13 cellular contexts compared by ENCODE assay signal in the genomic region with DNA sequence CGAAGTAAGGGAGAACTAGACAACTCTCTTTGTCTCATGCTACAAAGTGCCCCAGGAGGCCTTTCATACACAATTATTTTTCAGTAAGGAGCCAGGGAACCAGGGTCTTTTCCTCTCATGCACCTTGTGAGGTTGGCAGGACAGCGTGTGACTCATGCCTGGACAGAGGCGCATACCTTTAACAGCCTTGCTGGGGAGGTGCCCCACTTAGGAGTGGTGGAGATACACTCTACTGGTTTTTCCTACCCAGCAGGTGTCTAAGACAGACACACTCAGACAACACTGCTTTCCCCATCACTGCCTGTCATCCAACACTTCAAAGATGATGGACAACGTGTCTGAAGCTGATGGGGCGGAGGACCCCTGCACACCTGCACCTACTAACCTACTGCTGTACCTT. TPM values are rescaled to one million over a fixed set of nuclear protein-coding genes. Genes with fewer than 3 reads are reported as not detected.
DNase-seq lines count a peak whose midpoint lies in the region; ATAC-seq and TF ChIP-seq lines count a peak whose summit lies in the region.
"Had no signal": no experiment of that assay in that cellular context is flagged by ENCODE, and none has a peak within 500 bp of the region (broad histone marks: within the 10 kb centered on the region; RNA-seq: fewer than 3 reads in every experiment).

No MANE protein-coding gene starts in this region.

- H3K4me3 ChIP-seq in endodermal cell (ENCODE audit: low read length) (no peak overlapping the region), mucosa of rectum (ENCODE audit: low read length in 2 of 2) (peak overlapping the region in 1 of 2 donors; percentile 50)
- H3K4me3 ChIP-seq: dorsolateral prefrontal cortex, uterus had no signal

- H3K36me3 ChIP-seq in endodermal cell (ENCODE audit: control insufficient read depth, insufficient read depth, low read length): peaks cover 13% of the 10 kb centered on the region
- H3K36me3 ChIP-seq in mucosa of rectum (ENCODE audit: control insufficient read depth in 2 of 2, insufficient read depth in 2 of 2, low read length in 2 of 2): no peaks in the 10 kb centered on the region
- H3K36me3 ChIP-seq: uterus had no signal

- peaks cover 34% of the 10 kb centered on the region for H3K36me3 Mint-ChIP-seq in endodermal cell (ENCODE audit: low read depth)

- peak; percentile 35; the same call in 1 of the 2 replicates for TF ChIP-seq RAD21 in Ishikawa (IDR thresholded peaks at IDR 0.05; ENCODE audit: low read depth)

- ATAC-seq in HG02798 (IDR thresholded peaks at IDR 0.05; ENCODE audit: poor library complexity, unreplicated experiment): no peak
- ATAC-seq in GM18511 (IDR thresholded peaks at IDR 0.05; ENCODE audit: unreplicated experiment): no peak

- H3K4me3 Mint-ChIP-seq in endodermal cell: peak overlapping the region; percentile 37
- H3K4me3 Mint-ChIP-seq: T-helper 2 cell treated with Interferon-gamma antibody and Interleukin-4, amounts not matched to agents 5 μg/mL and 100 μg/mL, for 36 hours had no signal

- DNase-seq in COLO668 (lab: John Stamatoyannopoulos, UW; ENCODE audit: unreplicated experiment) (peak; percentile 82), endodermal cell (peak; percentile 81), SK-N-DZ (ENCODE audit: low spot score) (no peak)
- DNase-seq in activated CD4-positive, alpha-beta T cell treated with anti-CD3 and anti-CD28 coated beads, Interleukin-2, amount 50 U/mL, for 4 hours: no peak
- DNase-seq: dorsolateral prefrontal cortex, head of caudate nucleus, NCI-H2081 treated with DMSO at 0.1 percent for 48 hours, uterus had no signal

- H3K27me3 ChIP-seq in endodermal cell (ENCODE audit: control insufficient read depth, insufficient read depth, low read length, poor library complexity, severe bottlenecking) (no peaks in the 10 kb centered on the region), mucosa of rectum (ENCODE audit: control insufficient read depth in 2 of 2, insufficient read depth in 2 of 2, low read length in 2 of 2) (peaks cover 0 to 2% of the 10 kb centered on the region in 2 donors)
- H3K27me3 ChIP-seq: dorsolateral prefrontal cortex, uterus had no signal

- peak; percentile 96 for TF ChIP-seq EP300 in Ishikawa (IDR thresholded peaks at IDR 0.05; ENCODE audit: borderline replicate concordance)

- H3K9me3 ChIP-seq in endodermal cell (ENCODE audit: control insufficient read depth, low read length) (no peaks in the 10 kb centered on the region), mucosa of rectum (ENCODE audit: control insufficient read depth in 2 of 2, low read length in 2 of 2) (no peaks in the 10 kb centered on the region)
- H3K9me3 ChIP-seq: uterus had no signal

- peaks cover 29% of the 10 kb centered on the region for H3K4me1 ChIP-seq in endodermal cell (ENCODE audit: control insufficient read depth, insufficient read depth, low read length)
- peaks cover 29 to 51% of the 10 kb centered on the region in 2 donors for H3K4me1 ChIP-seq in mucosa of rectum (ENCODE audit: control insufficient read depth in 2 of 2, insufficient read depth in 2 of 2, low read length in 2 of 2)
- H3K4me1 ChIP-seq: uterus had no signal

- no peak overlapping the region for H3K9ac ChIP-seq in endodermal cell (ENCODE audit: extremely low read depth, low read length, poor library complexity, severe bottlenecking)
- peak overlapping the region; percentile 77 to 78 for H3K9ac ChIP-seq in mucosa of rectum (ENCODE audit: low read depth in 1 of 2, low read length in 2 of 2)

- H3K4me1 Mint-ChIP-seq in endodermal cell: peaks cover 65% of the 10 kb centered on the region

- peaks cover 15% of the 10 kb centered on the region for H3K9me3 Mint-ChIP-seq in endodermal cell
- H3K9me3 Mint-ChIP-seq: T-helper 2 cell treated with Interferon-gamma antibody and Interleukin-4, amounts not matched to agents 5 μg/mL and 100 μg/mL, for 36 hours had no signal

- H3K27ac Mint-ChIP-seq in endodermal cell: peak overlapping the region; percentile 71
- H3K27ac Mint-ChIP-seq: T-helper 2 cell treated with Interferon-gamma antibody and Interleukin-4, amounts not matched to agents 5 μg/mL and 100 μg/mL, for 36 hours had no signal

- TF ChIP-seq CTCF in endodermal cell (conservative IDR thresholded peaks at IDR 0.05): no peak

- 50 to 75% methylated on average over 1 to 5 of the region's 5 CpGs for WGBS in endodermal cell (ENCODE audit: insufficient coverage in 1 of 2, insufficient read length in 1 of 2), 2 experiments

- no peaks in the 10 kb centered on the region for H3K27me3 Mint-ChIP-seq in endodermal cell (ENCODE audit: insufficient read depth)

- no peak overlapping the region for H3K27ac ChIP-seq in endodermal cell (ENCODE audit: low read depth, low read length)
- H3K27ac ChIP-seq in mucosa of rectum (ENCODE audit: low read depth in 2 of 2, low read length in 2 of 2): peak overlapping the region; percentile 97 to 98
- H3K27ac ChIP-seq: uterus had no signal

TF ChIP-seq in Ishikawa, 13 proteins besides CTCF, POLR2A, EP300 and RAD21:
- peak; percentile 97 for TF ChIP-seq TCF12 (IDR thresholded peaks at IDR 0.05; ENCODE audit: low read depth)
- no peak for TF ChIP-seq EGR1 (IDR thresholded peaks at IDR 0.05)
- TF ChIP-seq TEAD4 (IDR thresholded peaks at IDR 0.05): peak; percentile 83
- 0 out of 2 replicates have a peak, but pooled peaks have one; percentile 16 for TF ChIP-seq CREB1 (IDR thresholded peaks at IDR 0.05; ENCODE audit: low read depth)
- TF ChIP-seq ZBTB7A (IDR thresholded peaks at IDR 0.05; ENCODE audit: low read depth): peak; percentile 75; the same call in 1 of the 2 replicates
- peak; percentile 93 for TF ChIP-seq NFIC (IDR thresholded peaks at IDR 0.05)
- TF ChIP-seq, protein P1, sequence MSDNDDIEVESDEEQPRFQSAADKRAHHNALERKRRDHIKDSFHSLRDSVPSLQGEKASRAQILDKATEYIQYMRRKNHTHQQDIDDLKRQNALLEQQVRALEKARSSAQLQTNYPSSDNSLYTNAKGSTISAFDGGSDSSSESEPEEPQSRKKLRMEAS (IDR thresholded peaks at IDR 0.05): peak; percentile 87
- peak; percentile 45; the same call in 1 of the 2 replicates for TF ChIP-seq CEBPB (IDR thresholded peaks at IDR 0.05)
- peak; percentile 83 for TF ChIP-seq FOXM1 (IDR thresholded peaks at IDR 0.05; ENCODE audit: borderline replicate concordance, low read depth)
- TF ChIP-seq, protein P2, sequence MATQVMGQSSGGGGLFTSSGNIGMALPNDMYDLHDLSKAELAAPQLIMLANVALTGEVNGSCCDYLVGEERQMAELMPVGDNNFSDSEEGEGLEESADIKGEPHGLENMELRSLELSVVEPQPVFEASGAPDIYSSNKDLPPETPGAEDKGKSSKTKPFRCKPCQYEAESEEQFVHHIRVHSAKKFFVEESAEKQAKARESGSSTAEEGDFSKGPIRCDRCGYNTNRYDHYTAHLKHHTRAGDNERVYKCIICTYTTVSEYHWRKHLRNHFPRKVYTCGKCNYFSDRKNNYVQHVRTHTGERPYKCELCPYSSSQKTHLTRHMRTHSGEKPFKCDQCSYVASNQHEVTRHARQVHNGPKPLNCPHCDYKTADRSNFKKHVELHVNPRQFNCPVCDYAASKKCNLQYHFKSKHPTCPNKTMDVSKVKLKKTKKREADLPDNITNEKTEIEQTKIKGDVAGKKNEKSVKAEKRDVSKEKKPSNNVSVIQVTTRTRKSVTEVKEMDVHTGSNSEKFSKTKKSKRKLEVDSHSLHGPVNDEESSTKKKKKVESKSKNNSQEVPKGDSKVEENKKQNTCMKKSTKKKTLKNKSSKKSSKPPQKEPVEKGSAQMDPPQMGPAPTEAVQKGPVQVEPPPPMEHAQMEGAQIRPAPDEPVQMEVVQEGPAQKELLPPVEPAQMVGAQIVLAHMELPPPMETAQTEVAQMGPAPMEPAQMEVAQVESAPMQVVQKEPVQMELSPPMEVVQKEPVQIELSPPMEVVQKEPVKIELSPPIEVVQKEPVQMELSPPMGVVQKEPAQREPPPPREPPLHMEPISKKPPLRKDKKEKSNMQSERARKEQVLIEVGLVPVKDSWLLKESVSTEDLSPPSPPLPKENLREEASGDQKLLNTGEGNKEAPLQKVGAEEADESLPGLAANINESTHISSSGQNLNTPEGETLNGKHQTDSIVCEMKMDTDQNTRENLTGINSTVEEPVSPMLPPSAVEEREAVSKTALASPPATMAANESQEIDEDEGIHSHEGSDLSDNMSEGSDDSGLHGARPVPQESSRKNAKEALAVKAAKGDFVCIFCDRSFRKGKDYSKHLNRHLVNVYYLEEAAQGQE (IDR thresholded peaks at IDR 0.05; ENCODE audit: low read depth): no peak
- peak; percentile 67; the same call in 1 of the 2 replicates for TF ChIP-seq YY1 (IDR thresholded peaks at IDR 0.05; ENCODE audit: low read depth)
- no peak for TF ChIP-seq TAF1 (IDR thresholded peaks at IDR 0.05; ENCODE audit: low read depth)
TF ChIP-seq in Ishikawa: peak in this region for 9.

RNA-seq across cellular contexts. Expression of a gene that starts 49.1 kb away (rescaled TPM):
- 100 to 1,000 TPM in 1 of 2 donors, 10 to 100 TPM in 1; 61.5 to 155 TPM for total RNA-seq in endodermal cell
- polyA plus RNA-seq in endodermal cell (2013, experiment 1 of 2): 13.3 TPM
- polyA plus RNA-seq in endodermal cell (2013, experiment 2 of 2): 15.9 TPM
- polyA plus RNA-seq in SK-N-DZ (2014; cell fraction: cytosol; rRNA removed): 11.8 and 16.3 TPM in 2 replicates
- polyA plus RNA-seq in SK-N-DZ (2014; cell fraction: nucleus; rRNA removed): 28.1 and 35.9 TPM in 2 replicates

Comparison
In these comparisons a context has a peak if more than half of its experiments do, and no peak if none do; other contexts are left out.
1. DNase-seq: peak in COLO668 (single experiment) and endodermal cell (single experiment); none in activated CD4-positive, alpha-beta T cell treated with anti-CD3 and anti-CD28 coated beads, Interleukin-2, amount 50 U/mL, for 4 hours (0 of 2) and SK-N-DZ (single experiment).